ENCODE assay signal across 16 cellular contexts in genomic region chr7:28662236-28662635, GRCh38.
DNase-seq lines count a peak whose midpoint lies in the region; ATAC-seq and TF ChIP-seq lines count a peak whose summit lies in the region.
"Had no signal": no experiment of that assay in that cellular context is flagged by ENCODE, and none has a peak within 500 bp of the region (broad histone marks: within the 10 kb centered on the region; RNA-seq: fewer than 3 reads in every experiment).

No MANE protein-coding gene starts in this region.

- H3K27me3 Mint-ChIP-seq in activated T-cell treated with anti-CD3 and anti-CD28 coated beads, Interleukin-2, amount 50 U/mL, for 4 hours (ENCODE audit: low read depth) = peaks cover 26% of the 10 kb centered on the region
- H3K27me3 Mint-ChIP-seq in GM23338 (ENCODE audit: insufficient read depth, low read depth, poor library complexity) = peaks cover 2% of the 10 kb centered on the region
- H3K27me3 Mint-ChIP-seq in activated CD8-positive, alpha-beta memory T cell treated with anti-CD3 and anti-CD28 coated beads, Interleukin-2, amount 10 ng/mL, durations not matched to agents 7 days and 5 days = peaks cover 6% of the 10 kb centered on the region

- H3K4me2 ChIP-seq in GM23338 = no peak overlapping the region
- peak overlapping the region; percentile 31 for H3K4me2 ChIP-seq in osteoblast (ENCODE audit: insufficient read depth, low read length)
- no peak overlapping the region for H3K4me2 ChIP-seq in mammary epithelial cell (ENCODE audit: insufficient read depth, low read depth, low read length)

- H4K20me1 ChIP-seq in GM23338 (replicated peaks; ENCODE audit: insufficient read depth) (no peaks in the 10 kb centered on the region), osteoblast (ENCODE audit: insufficient read depth, low read length) (no peaks in the 10 kb centered on the region), mammary epithelial cell (ENCODE audit: insufficient read depth, low read length) (no peaks in the 10 kb centered on the region)

- no peaks in the 10 kb centered on the region for H3K36me3 Mint-ChIP-seq in activated T-cell treated with anti-CD3 and anti-CD28 coated beads, Interleukin-2, amount 50 U/mL, for 4 hours (ENCODE audit: insufficient read depth)
- H3K36me3 Mint-ChIP-seq in GM23338 (ENCODE audit: low read depth) = peaks cover 6% of the 10 kb centered on the region; the same call in 1 of the 3 replicates
- H3K36me3 Mint-ChIP-seq in activated CD8-positive, alpha-beta memory T cell treated with anti-CD3 and anti-CD28 coated beads, Interleukin-2, amount 10 ng/mL, durations not matched to agents 7 days and 5 days = no peaks in the 10 kb centered on the region
- H3K36me3 Mint-ChIP-seq: CD4-positive, alpha-beta memory T cell had no signal

- H3K9ac ChIP-seq in mammary epithelial cell (ENCODE audit: insufficient read depth, low read length) = no peak overlapping the region

- H3K36me3 ChIP-seq in GM23338 (ENCODE audit: insufficient read depth) = no peaks in the 10 kb centered on the region
- no peaks in the 10 kb centered on the region for H3K36me3 ChIP-seq in osteoblast (ENCODE audit: insufficient read depth, low read length)
- no peaks in the 10 kb centered on the region for H3K36me3 ChIP-seq in mammary epithelial cell (ENCODE audit: insufficient read depth, low read length)
- no peaks in the 10 kb centered on the region for H3K36me3 ChIP-seq in adrenal gland (replicated peaks in 1 of 2)
- H3K36me3 ChIP-seq: pancreas had no signal

- H3K4me3 ChIP-seq in GM23338 (no peak overlapping the region), osteoblast (ENCODE audit: insufficient read depth, low read length) (no peak overlapping the region), mammary epithelial cell (replicated peaks in 1 of 3; ENCODE audit: insufficient read depth in 1 of 3, low read depth in 2 of 3, low read length in 3 of 3) (no peak overlapping the region), adrenal gland (no peak overlapping the region)
- H3K4me3 ChIP-seq: lung, pancreas had no signal

- WGBS in mammary epithelial cell (ENCODE audit: low coverage, missing lambda C conversion rate) = 95% methylated on average over 12 of the region's 12 CpGs
- WGBS in adrenal gland, 4 donors = 55 to 67% (median 66%) methylated on average over 7 to 12 of the region's 12 CpGs

- BruUV-seq in mammary epithelial cell (replicated peaks; lab: Mats Ljungman, UMichigan) = no TSS peak

- H3K4me1 ChIP-seq in GM23338 (ENCODE audit: insufficient read depth) = no peaks in the 10 kb centered on the region
- H3K4me1 ChIP-seq in osteoblast (ENCODE audit: insufficient read depth, low read length) = peaks cover 5% of the 10 kb centered on the region
- peaks cover 15% of the 10 kb centered on the region for H3K4me1 ChIP-seq in mammary epithelial cell (ENCODE audit: insufficient read depth, low read length)
- H3K4me1 ChIP-seq in adrenal gland (replicated peaks in 1 of 2) = no peaks in the 10 kb centered on the region
- H3K4me1 ChIP-seq: pancreas had no signal

- peaks cover 9% of the 10 kb centered on the region for H3K9me3 Mint-ChIP-seq in activated T-cell treated with anti-CD3 and anti-CD28 coated beads, Interleukin-2, amount 50 U/mL, for 4 hours
- H3K9me3 Mint-ChIP-seq in GM23338 = peaks cover 10% of the 10 kb centered on the region
- peaks cover 5% of the 10 kb centered on the region for H3K9me3 Mint-ChIP-seq in activated CD8-positive, alpha-beta memory T cell treated with anti-CD3 and anti-CD28 coated beads, Interleukin-2, amount 10 ng/mL, durations not matched to agents 7 days and 5 days (ENCODE audit: low read depth)

- 0 out of 2 replicates have a peak overlapping the region, but pooled peaks have one; percentile 76 for H2AFZ ChIP-seq in GM23338
- H2AFZ ChIP-seq in osteoblast (ENCODE audit: low read length) = peak overlapping the region; percentile 54
- no peak overlapping the region for H2AFZ ChIP-seq in mammary epithelial cell (ENCODE audit: low read depth, low read length)

- no peak for TF ChIP-seq POLR2A in adrenal gland (IDR thresholded peaks at IDR 0.05)

- no peak for ATAC-seq in activated T-cell treated with anti-CD3 and anti-CD28 coated beads, Interleukin-2, amount 50 U/mL, for 4 hours
- ATAC-seq in GM23338 = no peak
- no peak for ATAC-seq in activated CD8-positive, alpha-beta memory T cell treated with anti-CD3 and anti-CD28 coated beads, Interleukin-2, amount 10 ng/mL, durations not matched to agents 7 days and 5 days
- ATAC-seq: pancreas, SK-N-SH treated with all-trans-retinoic acid at 6 μM for 48 hours had no signal

- CTCF ChIA-PET in activated CD8-positive, alpha-beta memory T cell treated with anti-CD3 and anti-CD28 coated beads, Interleukin-2, amount 10 ng/mL, durations not matched to agents 7 days and 5 days (lab: Charles Lee) = no interaction called here
- CTCF ChIA-PET in mammary epithelial cell (lab: Charles Lee; ENCODE audit: low non-redundant PET) = no interaction called here

- no peaks in the 10 kb centered on the region for H3K27me3 ChIP-seq in GM23338 (ENCODE audit: insufficient read depth)
- no peaks in the 10 kb centered on the region for H3K27me3 ChIP-seq in osteoblast (ENCODE audit: insufficient read depth, low read length)
- no peaks in the 10 kb centered on the region for H3K27me3 ChIP-seq in mammary epithelial cell (ENCODE audit: insufficient read depth, low read length)
- no peaks in the 10 kb centered on the region for H3K27me3 ChIP-seq in adrenal gland
- H3K27me3 ChIP-seq: pancreas had no signal

- no peaks in the 10 kb centered on the region for H3K9me2 ChIP-seq in GM23338 (ENCODE audit: insufficient read depth)

- H3K79me2 ChIP-seq in GM23338 (replicated peaks; ENCODE audit: insufficient read depth) (no peaks in the 10 kb centered on the region), osteoblast (ENCODE audit: insufficient read depth, low read length) (no peaks in the 10 kb centered on the region), mammary epithelial cell (ENCODE audit: insufficient read depth, low read length) (no peaks in the 10 kb centered on the region)

- H3K9me3 ChIP-seq in osteoblast (ENCODE audit: low read depth, low read length) (no peaks in the 10 kb centered on the region), mammary epithelial cell (replicated peaks; ENCODE audit: insufficient read depth, low read length) (peaks cover 7% of the 10 kb centered on the region), adrenal gland (replicated peaks in 1 of 3) (peaks cover 0 to 9% (median 0%) of the 10 kb centered on the region in 3 donors)
- H3K9me3 ChIP-seq: pancreas had no signal

- no peaks in the 10 kb centered on the region for H3F3A ChIP-seq in GM23338 (replicated peaks; ENCODE audit: low read depth)

- peaks cover 6% of the 10 kb centered on the region for H3K4me1 Mint-ChIP-seq in activated T-cell treated with anti-CD3 and anti-CD28 coated beads, Interleukin-2, amount 50 U/mL, for 4 hours (ENCODE audit: low read depth)
- H3K4me1 Mint-ChIP-seq in GM23338 = no peaks in the 10 kb centered on the region
- H3K4me1 Mint-ChIP-seq in activated CD8-positive, alpha-beta memory T cell treated with anti-CD3 and anti-CD28 coated beads, Interleukin-2, amount 10 ng/mL, durations not matched to agents 7 days and 5 days = peaks cover 8% of the 10 kb centered on the region
- H3K4me1 Mint-ChIP-seq: CD4-positive, alpha-beta memory T cell had no signal

- in situ Hi-C loops in mammary epithelial cell (cut with MboI; ENCODE audit: low sequenced_read_pairs in 2 of 2) = no loop called here

- intact Hi-C loops in mammary epithelial cell (cut with micrococcal nuclease) = no loop called here
- intact Hi-C loops in adrenal gland (cut with DNase I) = no loop called here

- no peak overlapping the region for H3K27ac ChIP-seq in GM23338 (ENCODE audit: low read depth)
- no peak overlapping the region for H3K27ac ChIP-seq in osteoblast (ENCODE audit: low read depth, low read length)
- H3K27ac ChIP-seq in mammary epithelial cell (ENCODE audit: insufficient read depth, low read depth, low read length) = no peak overlapping the region
- H3K27ac ChIP-seq in adrenal gland = peak overlapping the region in 1 of 5 donors; percentile 21
- H3K27ac ChIP-seq: pancreas had no signal

- DNase-seq in activated T-cell treated with anti-CD3 and anti-CD28 coated beads, Interleukin-2, amount 50 U/mL, for 1 hour = peak; percentile 21
- no peak for DNase-seq in activated T-cell treated with anti-CD3 and anti-CD28 coated beads, Interleukin-2, amount 50 U/mL, for 4 hours
- DNase-seq in GM23338 (ENCODE audit: low spot score) (no peak), osteoblast (ENCODE audit: insufficient read length, low spot score, missing footprints) (no peak), NCI-H69 (lab: John Stamatoyannopoulos, UW) (no peak), mammary epithelial cell (no peak), adrenal gland (no peak)
- DNase-seq in activated CD8-positive, alpha-beta memory T cell treated with anti-CD3 and anti-CD28 coated beads, Interleukin-2, amount 10 ng/mL, durations not matched to agents 7 days and 5 days = peak; percentile 44
- DNase-seq: activated CD4-positive, alpha-beta T cell treated with anti-CD3 and anti-CD28 coated beads, Interleukin-2, amount 50 U/mL, for 4 hours; CD4-positive, alpha-beta memory T cell; NCI-H345; NK-92 treated with Interleukin-12 subunit alpha and Interleukin-12 subunit beta, amount 100 ng/mL, for 24 hours; pancreas had no signal

- no peak overlapping the region for H3K4me3 Mint-ChIP-seq in activated T-cell treated with anti-CD3 and anti-CD28 coated beads, Interleukin-2, amount 50 U/mL, for 4 hours
- H3K4me3 Mint-ChIP-seq in GM23338 = no peak overlapping the region
- H3K4me3 Mint-ChIP-seq in activated CD8-positive, alpha-beta memory T cell treated with anti-CD3 and anti-CD28 coated beads, Interleukin-2, amount 10 ng/mL, durations not matched to agents 7 days and 5 days = no peak overlapping the region
- H3K4me3 Mint-ChIP-seq: CD4-positive, alpha-beta memory T cell had no signal

- TF ChIP-seq CTCF in GM23338 (conservative IDR thresholded peaks at IDR 0.05; ENCODE audit: low read depth in 2 of 2) (no peak), osteoblast (IDR thresholded peaks at IDR 0.05; ENCODE audit: extremely low read depth, low read depth, low read length) (no peak), mammary epithelial cell (conservative IDR thresholded peaks at IDR 0.05 in 1 of 2, IDR thresholded peaks at IDR 0.05 in 1 of 2; ENCODE audit: extremely low read depth in 1 of 2, insufficient read depth in 1 of 2, low read depth in 1 of 2, low read length in 2 of 2) (no peak), adrenal gland (IDR thresholded peaks at IDR 0.05) (no peak)

- H3K27ac Mint-ChIP-seq in GM23338 = no peak overlapping the region
- H3K27ac Mint-ChIP-seq in activated CD8-positive, alpha-beta memory T cell treated with anti-CD3 and anti-CD28 coated beads, Interleukin-2, amount 10 ng/mL, durations not matched to agents 7 days and 5 days = no peak overlapping the region
- H3K27ac Mint-ChIP-seq: activated T-helper 2 cell treated with anti-CD3 and anti-CD28 coated beads, Interferon-gamma antibody, Interleukin-2, Interleukin-4, amounts not matched to agents 10 μg/mL and 5 μg/mL and 100 μg/mL, durations not matched to agents 14 hours and 24 hours and 36 hours; CD4-positive, alpha-beta memory T cell had no signal

- dilution Hi-C loops in mammary epithelial cell (cut with HindIII; ENCODE audit: low sequenced_read_pairs) = no loop called here

TF ChIP-seq in GM23338, 12 proteins besides CTCF, POLR2A, EP300 and RAD21 (continues in another document):
- no peak for TF ChIP-seq POLR2AphosphoS5 (IDR thresholded peaks at IDR 0.05; ENCODE audit: low read depth)

Comparison
In these comparisons a context has a peak if more than half of its experiments do, and no peak if none do; other contexts are left out.
1. DNase-seq: peak in activated T-cell treated with anti-CD3 and anti-CD28 coated beads, Interleukin-2, amount 50 U/mL, for 1 hour (single experiment) and activated CD8-positive, alpha-beta memory T cell treated with anti-CD3 and anti-CD28 coated beads, Interleukin-2, amount 10 ng/mL, durations not matched to agents 7 days and 5 days (single experiment); none in activated T-cell treated with anti-CD3 and anti-CD28 coated beads, Interleukin-2, amount 50 U/mL, for 4 hours (single experiment), GM23338 (single experiment), osteoblast (single experiment), NCI-H69 (single experiment), mammary epithelial cell (single experiment) and adrenal gland (0 of 7).